Comparison of ENCODE assay signal across 20 cellular contexts in genomic region chr5:123265551-123265950, GRCh38.
DNase-seq lines count a peak whose midpoint lies in the region; ATAC-seq and TF ChIP-seq lines count a peak whose summit lies in the region.
"Had no signal": no experiment of that assay in that cellular context is flagged by ENCODE, and none has a peak within 500 bp of the region (broad histone marks: within the 10 kb centered on the region; RNA-seq: fewer than 3 reads in every experiment).

No MANE protein-coding gene starts in this region.

- peaks cover 34% of the 10 kb centered on the region for H3K4me1 ChIP-seq in adipocyte (ENCODE audit: control insufficient read depth, insufficient read depth, low read length)
- H3K4me1 ChIP-seq in tibial artery: peaks cover 0 to 63% (median 19%) of the 10 kb centered on the region in 4 donors

- H3K36me3 Mint-ChIP-seq in natural killer cell: no peaks in the 10 kb centered on the region
- H3K36me3 Mint-ChIP-seq: CD14-positive monocyte had no signal

- H3K9me3 ChIP-seq in adipocyte (ENCODE audit: control insufficient read depth, low read length) (no peaks in the 10 kb centered on the region), tibial artery (no peaks in the 10 kb centered on the region)
- H3K9me3 ChIP-seq: SK-N-SH had no signal

- no peak overlapping the region for H3K9ac ChIP-seq in adipocyte (ENCODE audit: low read length)
- H3K9ac ChIP-seq: SK-N-SH had no signal

- H3K27me3 ChIP-seq in adipocyte (replicated peaks; ENCODE audit: control insufficient read depth, insufficient read depth, low read length): no peaks in the 10 kb centered on the region
- H3K27me3 ChIP-seq in tibial artery: no peaks in the 10 kb centered on the region

- DNase-seq in adipocyte (ENCODE audit: low read depth) (peak; percentile 43), astrocyte of the spinal cord (ENCODE audit: low read depth, low spot score) (peak; percentile 13), fibroblast of mammary gland (ENCODE audit: low read depth) (peak; percentile 33), tibial artery (no peak), islet precursor cell (no peak), natural killer cell (no peak)
- no peak for DNase-seq in stimulated activated naive CD8-positive, alpha-beta T cell treated with anti-CD3 and anti-CD28 coated beads, Interleukin-15, Interleukin-2, amounts not matched to agents 100 U/mL and 50 U/mL, for 24 hours
- DNase-seq: ACHN, DND-41, GOT3, NCI-H1105 treated with DMSO at 0.1 percent for 48 hours, NCI-H1694, NCI-H2081 treated with DMSO at 0.1 percent for 48 hours, NCI-H510A treated with DMSO at 0.1 percent for 48 hours, NCI-H82, SHP77, SK-N-SH had no signal

- no peaks in the 10 kb centered on the region for H3K27me3 Mint-ChIP-seq in natural killer cell (ENCODE audit: low read depth in 2 of 2)

- H3K27ac Mint-ChIP-seq in natural killer cell: no peak overlapping the region
- H3K27ac Mint-ChIP-seq: CD14-positive monocyte had no signal

- H3K4me3 ChIP-seq in adipocyte (ENCODE audit: low read length): no peak overlapping the region
- no peak overlapping the region for H3K4me3 ChIP-seq in astrocyte of the spinal cord (ENCODE audit: low read depth, low read length)
- H3K4me3 ChIP-seq in fibroblast of mammary gland (ENCODE audit: control insufficient read depth, low read depth, low read length): no peak overlapping the region
- H3K4me3 ChIP-seq in tibial artery: no peak overlapping the region
- H3K4me3 ChIP-seq: K562 had no signal

- H3K36me3 ChIP-seq in adipocyte (ENCODE audit: control insufficient read depth, insufficient read depth, low read length, severe bottlenecking) (no peaks in the 10 kb centered on the region), tibial artery (no peaks in the 10 kb centered on the region)

- peak overlapping the region; percentile 49 for H3K27ac ChIP-seq in tibial artery

- no peaks in the 10 kb centered on the region for H3K4me1 Mint-ChIP-seq in natural killer cell
- H3K4me1 Mint-ChIP-seq: CD14-positive monocyte had no signal

- in situ Hi-C loops in astrocyte of the spinal cord (cut with HindIII; ENCODE audit: low sequenced_read_pairs): no loop called here

- ATAC-seq in GM18511 (IDR thresholded peaks at IDR 0.05; ENCODE audit: unreplicated experiment) (no peak), natural killer cell (no peak)
- no peak for ATAC-seq in stimulated activated naive CD8-positive, alpha-beta T cell treated with anti-CD3 and anti-CD28 coated beads, Interleukin-15, Interleukin-2, amounts not matched to agents 100 U/mL and 50 U/mL, for 24 hours
- ATAC-seq: K562 had no signal

- intact Hi-C loops in tibial artery (cut with DNase I; ENCODE audit: low total_unique reads) (no loop called here), natural killer cell (cut with micrococcal nuclease) (no loop called here)

- H3K9me3 Mint-ChIP-seq in natural killer cell: peaks cover 0 to 2% of the 10 kb centered on the region in 2 donors

- TF ChIP-seq CTCF in astrocyte of the spinal cord (IDR thresholded peaks at IDR 0.05; ENCODE audit: low read depth, low read length) (no peak), fibroblast of mammary gland (conservative IDR thresholded peaks at IDR 0.05; ENCODE audit: control insufficient read depth, insufficient read depth, low read depth, low read length) (no peak), tibial artery (IDR thresholded peaks at IDR 0.05) (no peak), natural killer cell (IDR thresholded peaks at IDR 0.05) (no peak)

- H3K4me3 Mint-ChIP-seq in natural killer cell: no peak overlapping the region
- H3K4me3 Mint-ChIP-seq: CD14-positive monocyte had no signal

Comparison
In these comparisons a context has a peak if more than half of its experiments do, and no peak if none do; other contexts are left out.
1. DNase-seq: peak in adipocyte (single experiment), astrocyte of the spinal cord (single experiment) and fibroblast of mammary gland (single experiment); none in tibial artery (0 of 2), stimulated activated naive CD8-positive, alpha-beta T cell treated with anti-CD3 and anti-CD28 coated beads, Interleukin-15, Interleukin-2, amounts not matched to agents 100 U/mL and 50 U/mL, for 24 hours (single experiment), islet precursor cell (single experiment) and natural killer cell (single experiment).